15 cellular contexts compared by ENCODE assay signal in the genomic region with DNA sequence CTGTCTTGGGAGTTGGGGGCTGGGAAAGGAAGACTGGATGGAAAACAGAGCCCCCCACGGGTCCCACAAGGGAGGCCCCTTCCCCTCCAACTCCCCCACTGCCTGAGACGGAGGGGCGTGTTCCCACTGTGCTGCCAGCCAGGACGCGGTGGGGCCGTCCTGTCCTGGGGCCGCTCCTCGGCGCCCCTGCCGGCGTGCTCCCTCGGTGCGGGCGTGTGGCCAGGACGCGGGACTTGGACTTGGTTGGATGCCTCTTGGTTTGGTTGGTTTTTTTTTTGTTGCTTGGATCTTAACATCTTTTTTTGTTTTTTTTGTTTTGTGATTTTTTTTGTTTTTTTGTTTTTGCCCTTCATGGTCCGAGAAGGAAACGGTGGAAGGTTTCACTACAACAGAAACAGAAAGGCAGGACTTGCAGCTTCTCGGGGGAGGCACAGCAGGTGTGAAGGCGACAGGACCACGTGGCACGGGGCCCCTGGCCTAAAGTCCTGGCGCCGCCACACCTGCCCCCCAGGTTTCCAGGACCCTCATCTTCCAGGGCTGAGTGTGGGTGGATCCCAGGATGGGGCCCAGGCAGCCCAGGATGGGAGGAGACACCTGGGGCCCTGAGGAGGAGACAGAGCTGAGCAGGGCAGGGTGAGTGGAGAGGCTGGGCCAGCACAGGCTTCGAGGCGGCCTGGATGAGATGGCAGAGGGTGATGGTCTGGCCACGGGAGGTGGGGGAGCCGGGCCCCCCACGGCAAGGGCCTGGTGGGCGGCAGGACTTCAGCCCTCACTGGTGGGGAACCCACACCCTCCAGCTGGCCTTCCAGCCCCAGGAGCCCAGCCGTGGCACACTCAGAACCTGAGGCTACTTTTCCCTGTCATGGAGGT. TPM values are rescaled to one million over a fixed set of nuclear protein-coding genes. Genes with fewer than 3 reads are reported as not detected.
A peak's percentile ranks its signal among the peaks of the same experiment; 100 is the strongest.
DNase-seq lines count a peak whose midpoint lies in the region; ATAC-seq and TF ChIP-seq lines count a peak whose summit lies in the region.
"Had no signal": no experiment of that assay in that cellular context is flagged by ENCODE, and none has a peak within 500 bp of the region (broad histone marks: within the 10 kb centered on the region; RNA-seq: fewer than 3 reads in every experiment).

No MANE protein-coding gene starts in this region.

- WGBS in tibial nerve, 2 donors, result 41 to 55% methylated on average over 29 to 31 of the region's 31 CpGs

- H3K27me3 ChIP-seq in left ventricle myocardium inferior (ENCODE audit: low read depth), result peaks cover 47% of the 10 kb centered on the region
- peaks cover 3% of the 10 kb centered on the region for H3K27me3 ChIP-seq in effector memory CD4-positive, alpha-beta T cell (replicated peaks; ENCODE audit: control insufficient read depth, insufficient read depth, low read length, poor library complexity, severe bottlenecking)
- H3K27me3 ChIP-seq in tibial nerve, result peaks cover 0 to 51% of the 10 kb centered on the region in 2 donors

- no TSS peak for BruUV-seq in MCF 10A (replicated peaks; lab: Mats Ljungman, UMichigan)

- DNase-seq in GM12865 (ENCODE audit: low read depth), result peak; percentile 31
- no peak for DNase-seq in MCF 10A (ENCODE audit: unreplicated experiment)
- DNase-seq in left ventricle myocardium inferior, result no peak
- DNase-seq in activated T-cell treated with anti-CD3 and anti-CD28 coated beads for 4 hours, result no peak
- no peak for DNase-seq in effector memory CD4-positive, alpha-beta T cell
- no peak for DNase-seq in tibial nerve (ENCODE audit: low spot score in 2 of 2)
- DNase-seq: anterior cingulate cortex, DMS53, NCI-H187, OCI-M1, T1000 had no signal

- intact Hi-C loops in MCF 10A (cut with micrococcal nuclease) (no loop called here), left ventricle myocardium inferior (cut with micrococcal nuclease) (no loop called here)

- H3K4me1 ChIP-seq in left ventricle myocardium inferior (peaks cover 13% of the 10 kb centered on the region), tibial nerve (peaks cover 0 to 19% (median 2%) of the 10 kb centered on the region in 4 donors)
- H3K4me1 ChIP-seq in effector memory CD4-positive, alpha-beta T cell (ENCODE audit: control insufficient read depth, insufficient read depth, low read length, poor library complexity, severe bottlenecking), result no peaks in the 10 kb centered on the region
- H3K4me1 ChIP-seq: left lung had no signal

- peaks cover 14% of the 10 kb centered on the region for H3K27me3 Mint-ChIP-seq in MCF 10A (ENCODE audit: insufficient read depth, unreplicated experiment)
- peaks cover 50% of the 10 kb centered on the region for H3K27me3 Mint-ChIP-seq in stimulated activated memory B cell treated with anti-CD40 and anti-IgM and Interleukin-4, amounts not matched to agents 10 μg/mL and 1 μg/mL and 100 μg/mL, for 72 hours

- H3K4me1 Mint-ChIP-seq in MCF 10A (ENCODE audit: insufficient read depth, unreplicated experiment), result no peaks in the 10 kb centered on the region
- H3K4me1 Mint-ChIP-seq in stimulated activated memory B cell treated with anti-CD40 and anti-IgM and Interleukin-4, amounts not matched to agents 10 μg/mL and 1 μg/mL and 100 μg/mL, for 72 hours, result no peaks in the 10 kb centered on the region

- no peak for TF ChIP-seq POLR2A in tibial nerve (IDR thresholded peaks at IDR 0.05)

- no peak for TF ChIP-seq CTCF in GM12865 (IDR thresholded peaks at IDR 0.05; ENCODE audit: insufficient read depth, low read depth, low read length, missing control alignments)
- no peak for TF ChIP-seq CTCF in MCF 10A (IDR thresholded peaks at IDR 0.05; ENCODE audit: unreplicated experiment)
- peak; percentile 32 for TF ChIP-seq CTCF in left ventricle myocardium inferior (IDR thresholded peaks at IDR 0.05; ENCODE audit: borderline replicate concordance)
- TF ChIP-seq CTCF in tibial nerve (IDR thresholded peaks at IDR 0.05), result peak in 2 of 5 experiments; percentile 23 to 27

- TF ChIP-seq EP300 in tibial nerve (IDR thresholded peaks at IDR 0.05), result no peak

- POLR2A ChIA-PET in MCF 10A (lab: Yijun Ruan, JAX), result interaction anchor here (1.0 to 1.3 kb wide), 2 partner anchors 17 to 303 kb away, joined by 3 to 4 read pairs; no protein-coding TSS in a partner anchor

- H3K4me3 ChIP-seq in GM12865 (ENCODE audit: low read depth, low read length), result no peak overlapping the region
- H3K4me3 ChIP-seq in left ventricle myocardium inferior, result no peak overlapping the region
- no peak overlapping the region for H3K4me3 ChIP-seq in effector memory CD4-positive, alpha-beta T cell (ENCODE audit: insufficient read depth, low read depth, low read length, poor library complexity, severe bottlenecking)
- H3K4me3 ChIP-seq in tibial nerve, result no peak overlapping the region
- H3K4me3 ChIP-seq: left lung had no signal

- H3K4me3 Mint-ChIP-seq in MCF 10A (ENCODE audit: unreplicated experiment), result no peak overlapping the region
- no peak overlapping the region for H3K4me3 Mint-ChIP-seq in stimulated activated memory B cell treated with anti-CD40 and anti-IgM and Interleukin-4, amounts not matched to agents 10 μg/mL and 1 μg/mL and 100 μg/mL, for 72 hours

- CTCF ChIA-PET in MCF 10A (lab: Yijun Ruan, JAX), result interaction anchor here (19.7 kb wide), 1 partner anchor 301 kb away, joined by 273 read pairs; no protein-coding TSS in a partner anchor

- H3K36me3 ChIP-seq in left ventricle myocardium inferior, result peaks cover 17% of the 10 kb centered on the region
- H3K36me3 ChIP-seq in effector memory CD4-positive, alpha-beta T cell (ENCODE audit: control insufficient read depth, insufficient read depth, low read length), result peaks cover 4% of the 10 kb centered on the region
- H3K36me3 ChIP-seq in tibial nerve, result peaks cover 0 to 20% (median 0%) of the 10 kb centered on the region in 3 donors

- H3K27ac ChIP-seq in left ventricle myocardium inferior (replicated peaks) (no peak overlapping the region), tibial nerve (no peak overlapping the region)
- H3K27ac ChIP-seq in effector memory CD4-positive, alpha-beta T cell (ENCODE audit: insufficient read depth, low read length, poor library complexity, severe bottlenecking), result no peak overlapping the region
- H3K27ac ChIP-seq: left lung, parathyroid adenoma had no signal

- peaks cover 10% of the 10 kb centered on the region for H3K36me3 Mint-ChIP-seq in MCF 10A (ENCODE audit: insufficient read depth, unreplicated experiment)
- peaks cover 8% of the 10 kb centered on the region for H3K36me3 Mint-ChIP-seq in stimulated activated memory B cell treated with anti-CD40 and anti-IgM and Interleukin-4, amounts not matched to agents 10 μg/mL and 1 μg/mL and 100 μg/mL, for 72 hours

- H3K9me3 ChIP-seq in left ventricle myocardium inferior (replicated peaks), result no peaks in the 10 kb centered on the region
- H3K9me3 ChIP-seq in effector memory CD4-positive, alpha-beta T cell (ENCODE audit: control insufficient read depth, low read length), result no peaks in the 10 kb centered on the region
- no peaks in the 10 kb centered on the region for H3K9me3 ChIP-seq in tibial nerve
- H3K9me3 ChIP-seq: left lung had no signal

- peak overlapping the region; percentile 57 for H3K27ac Mint-ChIP-seq in MCF 10A (ENCODE audit: low read depth, unreplicated experiment)
- H3K27ac Mint-ChIP-seq in stimulated activated memory B cell treated with anti-CD40 and anti-IgM and Interleukin-4, amounts not matched to agents 10 μg/mL and 1 μg/mL and 100 μg/mL, for 72 hours, result no peak overlapping the region

- ATAC-seq in stimulated activated memory B cell treated with anti-CD40 and anti-IgM and Interleukin-4, amounts not matched to agents 10 μg/mL and 1 μg/mL and 100 μg/mL, for 72 hours, result peak; percentile 37
- ATAC-seq in HG02938 (IDR thresholded peaks at IDR 0.05; ENCODE audit: unreplicated experiment), result no peak
- ATAC-seq: left lung had no signal

- no peaks in the 10 kb centered on the region for H3K9me3 Mint-ChIP-seq in MCF 10A (ENCODE audit: unreplicated experiment)
- H3K9me3 Mint-ChIP-seq in stimulated activated memory B cell treated with anti-CD40 and anti-IgM and Interleukin-4, amounts not matched to agents 10 μg/mL and 1 μg/mL and 100 μg/mL, for 72 hours, result no peaks in the 10 kb centered on the region

RNA-seq across cellular contexts. Expression of a gene that starts 16.1 kb away (rescaled TPM):
- total RNA-seq in MCF 10A (2022), result 34.5 and 40.3 TPM in 2 replicates
- total RNA-seq in left ventricle myocardium inferior, result 31.5 TPM
- total RNA-seq in tibial nerve, result 10 to 100 TPM; 29.9 to 64.8 (median 57.1) TPM
